8 cellular contexts compared by ENCODE assay signal in the genomic region with DNA sequence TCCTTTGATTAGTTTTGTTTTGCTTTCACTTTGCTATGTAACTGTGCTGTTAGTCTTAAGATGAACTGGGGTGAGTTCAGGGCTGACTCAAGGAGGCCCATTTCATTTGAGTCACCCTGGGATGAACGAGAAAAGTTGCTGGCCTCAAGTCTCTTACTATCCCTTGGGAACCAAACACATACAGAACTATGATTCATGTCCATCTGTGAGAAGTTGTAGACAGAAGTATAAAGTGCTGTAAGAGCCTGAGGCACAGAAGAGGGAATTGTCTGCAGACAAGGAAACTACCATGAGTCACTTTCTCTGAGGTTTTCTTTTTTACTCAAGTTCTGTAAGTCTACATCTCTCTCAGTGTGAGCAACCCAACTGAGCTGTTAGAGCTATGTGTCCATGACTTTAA.
A peak's percentile ranks its signal among the peaks of the same experiment; 100 is the strongest.
DNase-seq lines count a peak whose midpoint lies in the region; ATAC-seq and TF ChIP-seq lines count a peak whose summit lies in the region.

No MANE protein-coding gene starts in this region.

- H3K4me3 Mint-ChIP-seq in activated T-cell treated with anti-CD3 and anti-CD28 coated beads, Interleukin-2, amount 50 U/mL, for 4 hours = no peak overlapping the region

- no peaks in the 10 kb centered on the region for H3K36me3 Mint-ChIP-seq in activated T-cell treated with anti-CD3 and anti-CD28 coated beads, Interleukin-2, amount 50 U/mL, for 4 hours (ENCODE audit: insufficient read depth)

- H3K4me1 ChIP-seq in heart left ventricle = peaks cover 0 to 49% (median 19%) of the 10 kb centered on the region in 12 donors

- DNase-seq in AG10803 (ENCODE audit: low read depth) (peak; percentile 100), heart left ventricle (peak in 3 of 5 donors; percentile 16 to 40 (median 30)), stromal cell of bone marrow (ENCODE audit: low read depth) (peak; percentile 100), NCI-H187 (lab: John Stamatoyannopoulos, UW) (no peak), T-helper 9 cell (no peak)
- DNase-seq in activated T-cell treated with anti-CD3 and anti-CD28 coated beads, Interleukin-2, amount 50 U/mL, for 4 hours = no peak

- no peak for TF ChIP-seq POLR2A in heart left ventricle (IDR thresholded peaks at IDR 0.05)

- H3K27me3 Mint-ChIP-seq in activated T-cell treated with anti-CD3 and anti-CD28 coated beads, Interleukin-2, amount 50 U/mL, for 4 hours (ENCODE audit: low read depth) = no peaks in the 10 kb centered on the region

- H3K9me3 Mint-ChIP-seq in activated T-cell treated with anti-CD3 and anti-CD28 coated beads, Interleukin-2, amount 50 U/mL, for 4 hours = no peaks in the 10 kb centered on the region

- H3K4me1 Mint-ChIP-seq in activated T-cell treated with anti-CD3 and anti-CD28 coated beads, Interleukin-2, amount 50 U/mL, for 4 hours (ENCODE audit: low read depth) = peaks cover 15% of the 10 kb centered on the region

- WGBS in heart left ventricle, 4 donors = 20 to 46% (median 29%) methylated on average over 1 of the region's 1 CpG

- H3K27me3 ChIP-seq in heart left ventricle = no peaks in the 10 kb centered on the region

- TF ChIP-seq CTCF in AG10803 (conservative IDR thresholded peaks at IDR 0.05; ENCODE audit: low read length) = no peak
- no peak for TF ChIP-seq CTCF in heart left ventricle (IDR thresholded peaks at IDR 0.05)

- H3K9me3 ChIP-seq in heart left ventricle = peaks cover 0 to 13% (median 2%) of the 10 kb centered on the region in 12 donors

- H3K4me3 ChIP-seq in AG10803 (ENCODE audit: low read length) (no peak overlapping the region), heart left ventricle (no peak overlapping the region)

- H3K36me3 ChIP-seq in heart left ventricle = no peaks in the 10 kb centered on the region

- H3K27ac ChIP-seq in heart left ventricle = peak overlapping the region in 11 of 12 donors; percentile 23 to 84 (median 61)

- ATAC-seq in GM19025 (IDR thresholded peaks at IDR 0.05; ENCODE audit: low read depth, unreplicated experiment) (peak; percentile 89), HG03108 (IDR thresholded peaks at IDR 0.05; ENCODE audit: unreplicated experiment) (peak; percentile 86), heart left ventricle (peak; percentile 63 to 94 (median 92))
- peak; percentile 95 for ATAC-seq in activated T-cell treated with anti-CD3 and anti-CD28 coated beads, Interleukin-2, amount 50 U/mL, for 4 hours

- intact Hi-C loops in heart left ventricle (cut with DNase I) = no loop called here

Comparison
In these comparisons a context has a peak if more than half of its experiments do, and no peak if none do; other contexts are left out.
1. DNase-seq: peak in AG10803 (single experiment), heart left ventricle (3 of 5) and stromal cell of bone marrow (single experiment); none in activated T-cell treated with anti-CD3 and anti-CD28 coated beads, Interleukin-2, amount 50 U/mL, for 4 hours (single experiment), NCI-H187 (0 of 2) and T-helper 9 cell (single experiment).
2. Peak in every context shown above with its lines, with median percentiles within 50 percentile points of each other: ATAC-seq.